Comparison of ENCODE assay signal across 8 cellular contexts in the genomic region with DNA sequence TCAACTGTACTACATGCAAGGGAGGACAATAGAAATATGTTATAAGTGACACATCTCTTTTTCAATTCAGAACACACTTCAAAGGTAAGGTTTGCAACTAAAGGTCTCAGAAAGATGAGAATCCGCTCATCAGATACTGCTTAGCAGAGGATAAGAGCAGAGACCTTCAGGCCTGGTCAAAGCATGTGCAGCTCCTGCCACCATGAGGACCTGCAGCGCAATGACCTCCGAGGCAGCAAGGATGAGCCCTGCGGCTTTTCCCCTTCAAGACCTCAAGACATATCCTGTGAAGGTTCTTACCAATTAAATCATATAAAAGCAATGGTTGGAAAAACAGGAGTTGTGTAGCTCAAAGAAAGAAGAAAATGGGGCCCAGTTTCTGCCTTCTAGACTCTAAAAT.
A peak's percentile ranks its signal among the peaks of the same experiment; 100 is the strongest.
DNase-seq lines count a peak whose midpoint lies in the region; ATAC-seq and TF ChIP-seq lines count a peak whose summit lies in the region.

No MANE protein-coding gene starts in this region.

- no peak for TF ChIP-seq EP300 in sigmoid colon (IDR thresholded peaks at IDR 0.05)

- no peak overlapping the region for H3K9ac ChIP-seq in liver (ENCODE audit: low read depth in 1 of 2, low read length in 2 of 2)

- peaks cover 0 to 3% (median 0%) of the 10 kb centered on the region in 4 donors for H3K9me3 ChIP-seq in liver (ENCODE audit: control insufficient read depth in 4 of 4, low read length in 3 of 4)
- no peaks in the 10 kb centered on the region for H3K9me3 ChIP-seq in sigmoid colon

- 62% methylated on average over 4 of the region's 4 CpGs for WGBS in liver
- 62 to 69% methylated on average over 4 of the region's 4 CpGs for WGBS in sigmoid colon, 2 donors

- H3K36me3 ChIP-seq in liver (ENCODE audit: control insufficient read depth in 4 of 4, insufficient read depth in 3 of 4, low read depth in 1 of 4, low read length in 3 of 4) (no peaks in the 10 kb centered on the region), sigmoid colon (no peaks in the 10 kb centered on the region)

- ATAC-seq in HG03378 (IDR thresholded peaks at IDR 0.05; ENCODE audit: unreplicated experiment), result peak; percentile 50
- ATAC-seq in GM21515 (IDR thresholded peaks at IDR 0.05; ENCODE audit: unreplicated experiment), result no peak
- no peak for ATAC-seq in GM21390 (IDR thresholded peaks at IDR 0.05; ENCODE audit: unreplicated experiment)

- TF ChIP-seq CTCF in liver (IDR thresholded peaks at IDR 0.05; ENCODE audit: low read depth, low read length, missing input control) (no peak), sigmoid colon (IDR thresholded peaks at IDR 0.05) (no peak)

- no peak for TF ChIP-seq POLR2A in sigmoid colon (IDR thresholded peaks at IDR 0.05)

- H3K4me1 ChIP-seq in liver (ENCODE audit: control insufficient read depth in 4 of 4, insufficient read depth in 4 of 4, low read length in 3 of 4) (no peaks in the 10 kb centered on the region), sigmoid colon (no peaks in the 10 kb centered on the region)

- DNase-seq in ELF-1 (ENCODE audit: low read depth, low spot score) (peak; percentile 16), SHP77 (lab: John Stamatoyannopoulos, UW) (peak; percentile 39 to 45), sigmoid colon (no peak), SIG-M5 (lab: John Stamatoyannopoulos, UW) (no peak)

- peak; percentile 53 to 62 for TF ChIP-seq RAD21 in liver (IDR thresholded peaks at IDR 0.05)

- H3K4me3 ChIP-seq in liver (ENCODE audit: low read depth in 1 of 3, low read length in 3 of 3), result no peak overlapping the region
- no peak overlapping the region for H3K4me3 ChIP-seq in sigmoid colon

- intact Hi-C loops in sigmoid colon (cut with DNase I), result no loop called here

- H3K27me3 ChIP-seq in liver (ENCODE audit: control insufficient read depth in 4 of 4, insufficient read depth in 4 of 4, low read length in 3 of 4) (no peaks in the 10 kb centered on the region), sigmoid colon (no peaks in the 10 kb centered on the region)

- H3K27ac ChIP-seq in liver (ENCODE audit: low read depth in 1 of 2, low read length in 2 of 2) (no peak overlapping the region), sigmoid colon (no peak overlapping the region)

TF ChIP-seq in liver, 16 proteins besides CTCF, POLR2A, EP300 and RAD21:
- TF ChIP-seq, protein P1, sequence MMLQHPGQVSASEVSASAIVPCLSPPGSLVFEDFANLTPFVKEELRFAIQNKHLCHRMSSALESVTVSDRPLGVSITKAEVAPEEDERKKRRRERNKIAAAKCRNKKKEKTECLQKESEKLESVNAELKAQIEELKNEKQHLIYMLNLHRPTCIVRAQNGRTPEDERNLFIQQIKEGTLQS (IDR thresholded peaks at IDR 0.05), result no peak
- TF ChIP-seq EGR1 (IDR thresholded peaks at IDR 0.05; ENCODE audit: low read depth in 2 of 2) (no peak), NR2F2 (IDR thresholded peaks at IDR 0.05) (no peak), RXRA (IDR thresholded peaks at IDR 0.05) (no peak)

Comparison
In these comparisons a context has a peak if more than half of its experiments do, and no peak if none do; other contexts are left out.
1. DNase-seq: peak in ELF-1 (single experiment) and SHP77 (2 of 2); none in sigmoid colon (single experiment) and SIG-M5 (single experiment).